In genomic region chr6:133093957-133094356, GRCh38 we compare ENCODE assay signal across 22 cellular contexts.
DNase-seq lines count a peak whose midpoint lies in the region; ATAC-seq lines count a peak whose summit lies in the region.
"Had no signal": no experiment of that assay in that cellular context is flagged by ENCODE, and none has a peak within 500 bp of the region (broad histone marks: within the 10 kb centered on the region; RNA-seq: fewer than 3 reads in every experiment).

No MANE protein-coding gene starts in this region.

- no peak for ATAC-seq in stimulated activated effector memory CD8-positive, alpha-beta T cell treated with anti-CD3 and anti-CD28 coated beads, Interleukin-12 subunit alpha, Interleukin-12 subunit beta, amount 100 ng/mL, for 72 hours
- no peak for ATAC-seq in HG03571 (IDR thresholded peaks at IDR 0.05; ENCODE audit: unreplicated experiment)
- ATAC-seq: CD8-positive, alpha-beta T cell had no signal

- H3K36me3 Mint-ChIP-seq in stimulated activated effector memory CD8-positive, alpha-beta T cell treated with anti-CD3 and anti-CD28 coated beads, Interleukin-12 subunit alpha, Interleukin-12 subunit beta, amount 100 ng/mL, for 72 hours, result no peaks in the 10 kb centered on the region
- H3K36me3 Mint-ChIP-seq: activated naive CD4-positive, alpha-beta T cell treated with anti-CD3 and anti-CD28 coated beads, Interleukin-2, amount 10 ng/mL, durations not matched to agents 7 days and 5 days; CD8-positive, alpha-beta T cell had no signal

- no peak overlapping the region for H3K4me3 Mint-ChIP-seq in stimulated activated effector memory CD8-positive, alpha-beta T cell treated with anti-CD3 and anti-CD28 coated beads, Interleukin-12 subunit alpha, Interleukin-12 subunit beta, amount 100 ng/mL, for 72 hours
- H3K4me3 Mint-ChIP-seq: activated naive CD4-positive, alpha-beta T cell treated with anti-CD3 and anti-CD28 coated beads, Interleukin-2, amount 10 ng/mL, durations not matched to agents 7 days and 5 days; CD8-positive, alpha-beta T cell; HFFc6; stimulated activated naive CD8-positive, alpha-beta T cell treated with anti-CD3 and anti-CD28 coated beads, Interleukin-15, Interleukin-2, amounts not matched to agents 100 ng/mL and 50 ng/mL, for 24 hours had no signal

- in situ Hi-C loops in ACHN (cut with HindIII; ENCODE audit: low pct_ligation_motif_present, low pct_unique_long_range_greater_than_20kb, low sequenced_read_pairs), result no loop called here

- peaks cover 7% of the 10 kb centered on the region for H3K9me3 Mint-ChIP-seq in stimulated activated effector memory CD8-positive, alpha-beta T cell treated with anti-CD3 and anti-CD28 coated beads, Interleukin-12 subunit alpha, Interleukin-12 subunit beta, amount 100 ng/mL, for 72 hours
- H3K9me3 Mint-ChIP-seq: activated naive CD4-positive, alpha-beta T cell treated with anti-CD3 and anti-CD28 coated beads, Interleukin-2, amount 10 ng/mL, durations not matched to agents 7 days and 5 days; CD8-positive, alpha-beta T cell; stimulated activated naive CD8-positive, alpha-beta T cell treated with anti-CD3 and anti-CD28 coated beads, Interleukin-15, Interleukin-2, amounts not matched to agents 100 ng/mL and 50 ng/mL, for 24 hours had no signal

- no peak overlapping the region for H3K27ac Mint-ChIP-seq in stimulated activated effector memory CD8-positive, alpha-beta T cell treated with anti-CD3 and anti-CD28 coated beads, Interleukin-12 subunit alpha, Interleukin-12 subunit beta, amount 100 ng/mL, for 72 hours
- H3K27ac Mint-ChIP-seq: activated naive CD4-positive, alpha-beta T cell treated with anti-CD3 and anti-CD28 coated beads, Interleukin-2, amount 10 ng/mL, durations not matched to agents 7 days and 5 days; CD8-positive, alpha-beta T cell; HFFc6; stimulated activated naive CD8-positive, alpha-beta T cell treated with anti-CD3 and anti-CD28 coated beads, Interleukin-15, Interleukin-2, amounts not matched to agents 100 ng/mL and 50 ng/mL, for 24 hours had no signal

- H3K4me1 Mint-ChIP-seq in stimulated activated effector memory CD8-positive, alpha-beta T cell treated with anti-CD3 and anti-CD28 coated beads, Interleukin-12 subunit alpha, Interleukin-12 subunit beta, amount 100 ng/mL, for 72 hours, result no peaks in the 10 kb centered on the region
- H3K4me1 Mint-ChIP-seq: activated naive CD4-positive, alpha-beta T cell treated with anti-CD3 and anti-CD28 coated beads, Interleukin-2, amount 10 ng/mL, durations not matched to agents 7 days and 5 days had no signal

- DNase-seq in NCI-H128 (lab: John Stamatoyannopoulos, UW; ENCODE audit: unreplicated experiment), result peak; percentile 23
- peak; percentile 10 for DNase-seq in NCI-H2171 (lab: John Stamatoyannopoulos, UW)
- DNase-seq in foreskin melanocyte, result peak; percentile 39
- peak; percentile 94 for DNase-seq in superior temporal gyrus (ENCODE audit: extremely low spot score)
- DNase-seq in stimulated activated effector memory CD8-positive, alpha-beta T cell treated with anti-CD3 and anti-CD28 coated beads, Interleukin-12 subunit alpha, Interleukin-12 subunit beta, amount 100 ng/mL, for 72 hours (ENCODE audit: low spot score in 2 of 2), result no peak
- no peak for DNase-seq in ACHN
- DNase-seq: activated CD4-positive, alpha-beta T cell treated with anti-CD3 and anti-CD28 coated beads for 4 hours; activated naive CD4-positive, alpha-beta T cell treated with anti-CD3 and anti-CD28 coated beads, Interleukin-2, amount 10 ng/mL, durations not matched to agents 7 days and 5 days; activated T-cell treated with anti-CD3 and anti-CD28 coated beads, Interleukin-2, amount 50 U/mL, for 48 hours; CD8-positive, alpha-beta T cell; DND-41; erythroblast; foreskin fibroblast; HFFc6; NCI-H1694; Peyer's patch; SJCRH30; stimulated activated CD4-positive, alpha-beta T cell treated with anti-CD3 and anti-CD28 coated beads, Interleukin-4, amount 100 ng/mL, for 24 hours; T-helper 1 cell; transverse colon had no signal

Comparison
In these comparisons a context has a peak if more than half of its experiments do, and no peak if none do; other contexts are left out.
1. DNase-seq: peak in NCI-H128 (single experiment), NCI-H2171 (single experiment), foreskin melanocyte (single experiment) and superior temporal gyrus (single experiment); none in stimulated activated effector memory CD8-positive, alpha-beta T cell treated with anti-CD3 and anti-CD28 coated beads, Interleukin-12 subunit alpha, Interleukin-12 subunit beta, amount 100 ng/mL, for 72 hours (0 of 2) and ACHN (single experiment).